ENCODE assay signal across 1 cellular context in the genomic region with DNA sequence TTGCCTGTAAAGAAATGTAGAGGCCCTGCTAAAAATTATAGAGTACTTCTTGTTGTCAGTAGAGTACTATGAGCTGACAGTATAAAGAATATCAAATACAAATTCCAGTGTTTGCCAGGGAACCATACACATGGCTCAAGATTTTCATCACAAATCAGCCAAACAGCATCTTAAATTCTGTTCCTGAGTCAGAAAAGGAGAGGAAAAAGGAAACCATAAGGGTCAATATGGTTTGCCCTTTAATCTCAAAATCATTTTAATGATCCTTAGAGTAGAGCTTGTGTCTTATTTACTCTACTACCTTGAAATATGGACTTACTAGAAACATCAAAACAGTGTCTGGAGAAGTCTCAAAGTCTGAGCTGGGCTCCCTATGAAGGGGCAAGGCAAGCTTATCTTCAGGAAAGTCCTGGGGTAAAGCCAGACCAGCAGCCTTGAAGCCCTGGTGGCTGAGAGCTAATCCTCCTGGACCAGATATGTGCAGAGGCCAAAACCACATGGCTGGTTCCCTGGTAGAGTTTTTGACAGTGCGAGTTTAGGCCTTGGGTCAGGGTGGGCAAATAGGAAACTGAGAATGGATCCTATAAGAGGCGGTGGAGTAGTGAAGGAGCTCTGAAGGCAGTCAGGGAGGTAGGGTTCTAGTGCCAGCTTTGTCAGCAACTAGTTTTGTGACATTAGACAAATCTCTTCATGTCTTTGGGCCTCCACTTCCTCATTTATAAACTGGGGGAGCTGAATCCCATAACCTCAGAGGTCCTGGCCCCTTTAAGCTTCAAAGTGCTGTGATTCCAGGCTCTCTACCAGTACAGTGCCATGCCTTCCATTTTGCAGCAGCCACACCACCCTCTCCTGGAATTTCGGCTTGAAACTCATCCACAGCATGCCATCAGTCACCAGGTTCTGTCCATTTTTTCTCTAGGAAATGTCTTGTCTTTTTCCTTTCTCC.
TF ChIP-seq lines count a peak whose summit lies in the region.

No MANE protein-coding gene starts in this region.

TF ChIP-seq in GM12878, 131 proteins besides CTCF, POLR2A, EP300 and RAD21:
- TF ChIP-seq MYC (IDR thresholded peaks at IDR 0.05; ENCODE audit: insufficient read depth, insufficient read length, insufficient replicate concordance, low read length, severe bottlenecking) (no peak), SPI1 (IDR thresholded peaks at IDR 0.05; ENCODE audit: borderline replicate concordance, insufficient read depth, low read depth, low read length) (peak; percentile 77)
TF ChIP-seq in GM12878: peak in this region for 1.
